Comparison of ENCODE assay signal across 7 cellular contexts in the genomic region with DNA sequence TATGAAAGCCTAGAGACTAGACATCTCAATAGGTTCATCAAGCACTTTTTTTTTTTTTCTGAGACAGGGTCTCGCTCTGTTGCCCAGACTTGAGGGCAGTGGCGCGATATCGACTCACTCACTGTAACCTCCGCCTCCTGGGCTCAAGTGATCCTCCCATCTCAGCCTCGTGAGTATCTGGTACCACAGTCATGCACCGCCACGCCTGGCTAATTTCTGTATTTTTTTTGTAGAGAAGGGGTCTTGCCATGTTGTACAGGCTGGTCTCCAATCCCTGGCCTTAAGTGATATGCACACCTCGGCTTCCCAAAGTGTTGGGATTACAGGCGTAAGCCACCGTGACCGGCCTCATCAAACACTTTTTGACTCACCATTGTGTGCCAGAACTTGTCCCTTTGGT. TPM values are rescaled to one million over a fixed set of nuclear protein-coding genes. Genes with fewer than 3 reads are reported as not detected.
DNase-seq lines count a peak whose midpoint lies in the region; ATAC-seq and TF ChIP-seq lines count a peak whose summit lies in the region.

No MANE protein-coding gene starts in this region.

- no peaks in the 10 kb centered on the region for H4K20me1 ChIP-seq in fibroblast of lung (ENCODE audit: control insufficient read depth, extremely low read depth, insufficient read depth, low read length)

- H2AFZ ChIP-seq in fibroblast of lung (ENCODE audit: low read length), result peak overlapping the region; percentile 94

- H3K4me2 ChIP-seq in fibroblast of lung (ENCODE audit: extremely low read depth, insufficient read depth, low read length), result peak overlapping the region; percentile 96

- H3K27ac ChIP-seq in fibroblast of lung (ENCODE audit: insufficient read depth, low read length) (peak overlapping the region; percentile 90), skeletal muscle tissue (ENCODE audit: low read depth, low read length) (peak overlapping the region; percentile 62)

- TF ChIP-seq CTCF in fibroblast of lung (conservative IDR thresholded peaks at IDR 0.05 in 1 of 2, IDR thresholded peaks at IDR 0.05 in 1 of 2; ENCODE audit: low read depth in 1 of 2, low read length in 2 of 2), result no peak

- peak overlapping the region; percentile 71 for H3K9ac ChIP-seq in fibroblast of lung (ENCODE audit: insufficient read depth, low read length)
- H3K9ac ChIP-seq in skeletal muscle tissue (ENCODE audit: low read depth in 1 of 3, low read length in 3 of 3), result peak overlapping the region; percentile 76 to 92 (median 85)

- H3K36me3 ChIP-seq in fibroblast of lung (ENCODE audit: control insufficient read depth, insufficient read depth, low read length) (peaks cover 4% of the 10 kb centered on the region), skeletal muscle tissue (ENCODE audit: control insufficient read depth in 3 of 3, insufficient read depth in 3 of 3, low read length in 3 of 3) (peaks cover 14 to 17% (median 14%) of the 10 kb centered on the region in 3 donors)

- peak; percentile 64 to 66 for DNase-seq in SHP77 (lab: John Stamatoyannopoulos, UW)
- no peak for DNase-seq in fibroblast of lung (ENCODE audit: low read depth in 2 of 2)
- DNase-seq in NCI-H1694 treated with DMSO at 0.1 percent for 48 hours (lab: John Stamatoyannopoulos, UW), result no peak
- DNase-seq in MV-4-11 (lab: John Stamatoyannopoulos, UW), result no peak

- H3K79me2 ChIP-seq in fibroblast of lung (ENCODE audit: control insufficient read depth, insufficient read depth, low read length), result peaks cover 15% of the 10 kb centered on the region

- ATAC-seq in GM21619 (IDR thresholded peaks at IDR 0.05; ENCODE audit: unreplicated experiment) (peak; percentile 25), HG02970 (IDR thresholded peaks at IDR 0.05; ENCODE audit: low FRiP score, unreplicated experiment) (no peak)

- H3K27me3 ChIP-seq in fibroblast of lung (ENCODE audit: control insufficient read depth, insufficient read depth, low read length) (no peaks in the 10 kb centered on the region), skeletal muscle tissue (ENCODE audit: control insufficient read depth in 3 of 3, insufficient read depth in 3 of 3, low read length in 3 of 3) (no peaks in the 10 kb centered on the region)

- H3K4me1 ChIP-seq in fibroblast of lung (ENCODE audit: control insufficient read depth, extremely low read depth, insufficient read depth, low read length), result peaks cover 7% of the 10 kb centered on the region
- H3K4me1 ChIP-seq in skeletal muscle tissue (ENCODE audit: control insufficient read depth in 3 of 3, insufficient read depth in 3 of 3, low read length in 3 of 3), result peaks cover 9 to 21% (median 18%) of the 10 kb centered on the region in 3 donors

- H3K9me3 ChIP-seq in fibroblast of lung (ENCODE audit: control insufficient read depth, insufficient read depth, low read depth, low read length) (no peaks in the 10 kb centered on the region), skeletal muscle tissue (ENCODE audit: control insufficient read depth in 3 of 3, low read length in 3 of 3) (no peaks in the 10 kb centered on the region)

- peak overlapping the region; percentile 84 to 98 (median 92) for H3K4me3 ChIP-seq in fibroblast of lung (replicated peaks in 1 of 4; ENCODE audit: control extremely low read depth in 1 of 4, insufficient read depth in 1 of 4, low read depth in 3 of 4, low read length in 4 of 4)
- peak overlapping the region; percentile 82 to 99 (median 98) for H3K4me3 ChIP-seq in skeletal muscle tissue (ENCODE audit: low read length in 3 of 3)

RNA-seq across cellular contexts. Expression of a gene that starts 0.6 kb away (rescaled TPM):
- total RNA-seq in fibroblast of lung (11.3 and 12.2 TPM in 2 replicates), skeletal muscle tissue (10.4 TPM)
- 23.6 and 42.7 TPM in 2 replicates for polyA plus RNA-seq in fibroblast of lung
- polyA plus RNA-seq in fibroblast of lung (2012), result 32.2 and 50.7 TPM in 2 replicates
- 6.2 and 19.5 TPM in 2 replicates for polyA minus RNA-seq in fibroblast of lung (ENCODE audit: low replicate concordance)

RNA-seq across cellular contexts. Expression of a gene that starts 10.3 kb away (rescaled TPM):
- total RNA-seq in fibroblast of lung (51.6 and 64.4 TPM in 2 replicates), skeletal muscle tissue (27.1 TPM)
- 41.6 and 59.5 TPM in 2 replicates for polyA plus RNA-seq in fibroblast of lung
- 68.1 and 90.0 TPM in 2 replicates for polyA plus RNA-seq in fibroblast of lung (2012)
- 96.3 and 107 TPM in 2 replicates for polyA minus RNA-seq in fibroblast of lung (ENCODE audit: low replicate concordance)

RNA-seq across cellular contexts. Expression of a gene that starts 17.3 kb away (rescaled TPM):
- total RNA-seq in fibroblast of lung (not detected in 2 replicates), skeletal muscle tissue (0.52 TPM)
- polyA plus RNA-seq in fibroblast of lung, result not detected in 2 replicates
- not detected in 2 replicates for polyA plus RNA-seq in fibroblast of lung (2012)
- polyA minus RNA-seq in fibroblast of lung (ENCODE audit: low replicate concordance), result not detected in 2 replicates

RNA-seq across cellular contexts. Expression of a gene that starts 22.4 kb away (rescaled TPM):
- not detected in 2 replicates for total RNA-seq in fibroblast of lung
- not detected in 2 replicates for polyA plus RNA-seq in fibroblast of lung
- polyA plus RNA-seq in fibroblast of lung (2012), result not detected in 2 replicates
- polyA minus RNA-seq in fibroblast of lung (ENCODE audit: low replicate concordance), result not detected in 2 replicates
- not detected for total RNA-seq in skeletal muscle tissue

RNA-seq across cellular contexts. Expression of a gene that starts 29.5 kb away (rescaled TPM):
- 1.3 and 16.0 TPM in 2 replicates for total RNA-seq in fibroblast of lung
- 2.7 and 15.9 TPM in 2 replicates for polyA plus RNA-seq in fibroblast of lung
- 3.4 and 15.2 TPM in 2 replicates for polyA plus RNA-seq in fibroblast of lung (2012)
- polyA minus RNA-seq in fibroblast of lung (ENCODE audit: low replicate concordance), result 20.9 and 91.3 TPM in 2 replicates
- 3.7 TPM for total RNA-seq in skeletal muscle tissue

Comparison
In these comparisons a context has a peak if more than half of its experiments do, and no peak if none do; other contexts are left out.
1. DNase-seq: peak in SHP77 (2 of 2); none in fibroblast of lung (0 of 2), NCI-H1694 treated with DMSO at 0.1 percent for 48 hours (single experiment) and MV-4-11 (single experiment).